In genomic region chr1:41649445-41650175, GRCh38 we compare ENCODE assay signal across 10 cellular contexts.
DNase-seq lines count a peak whose midpoint lies in the region; ATAC-seq, FAIRE-seq and TF ChIP-seq lines count a peak whose summit lies in the region.
"Had no signal": no experiment of that assay in that cellular context is flagged by ENCODE, and none has a peak within 500 bp of the region (broad histone marks: within the 10 kb centered on the region; RNA-seq: fewer than 3 reads in every experiment).

No MANE protein-coding gene starts in this region.

- no peaks in the 10 kb centered on the region for H3K27me3 ChIP-seq in BLaER1 treated with 17β-estradiol and CSF1 and Interleukin-3, amounts not matched to agents 10 nM and 100 nM
- H3K27me3 ChIP-seq in astrocyte (ENCODE audit: insufficient read depth, low read length) (no peaks in the 10 kb centered on the region), mesenchymal stem cell (ENCODE audit: control insufficient read depth in 1 of 2, insufficient read depth in 1 of 2, low read length in 2 of 2) (no peaks in the 10 kb centered on the region)

- peaks cover 13% of the 10 kb centered on the region for H3K4me1 Mint-ChIP-seq in astrocyte (ENCODE audit: low read depth, unreplicated experiment)

- H3K9ac ChIP-seq in BLaER1 treated with 17β-estradiol and CSF1 and Interleukin-3, amounts not matched to agents 10 nM and 100 nM: peak overlapping the region in 6 of 11 experiments; percentile 9 to 55 (median 30); a peak in 8 of 22 replicates
- H3K9ac ChIP-seq in astrocyte (ENCODE audit: low read length): no peak overlapping the region
- no peak overlapping the region for H3K9ac ChIP-seq in mesenchymal stem cell (ENCODE audit: low read length)

- FAIRE-seq in astrocyte (lab: Jason Lieb, UNC) (no peak), GM12891 (lab: Jason Lieb, UNC) (no peak)

- peak overlapping the region in 1 of 2 experiments; percentile 19 for H3K14ac ChIP-seq in mesenchymal stem cell (ENCODE audit: low read length in 2 of 2)

- peaks cover 61 to 92% (median 88%) of the 10 kb centered on the region in 10 experiments for H3K4me1 ChIP-seq in BLaER1 treated with 17β-estradiol and CSF1 and Interleukin-3, amounts not matched to agents 10 nM and 100 nM
- no peaks in the 10 kb centered on the region for H3K4me1 ChIP-seq in HEK293 (ENCODE audit: control insufficient read depth, insufficient read depth, low read length)
- H3K4me1 ChIP-seq in astrocyte (ENCODE audit: insufficient read depth, low read length): peaks cover 8% of the 10 kb centered on the region
- H3K4me1 ChIP-seq in mesenchymal stem cell (ENCODE audit: control insufficient read depth, insufficient read depth, low read depth, low read length): peaks cover 9% of the 10 kb centered on the region

- peaks cover 0 to 65% (median 13%) of the 10 kb centered on the region in 11 experiments; a peak in 10 of 22 replicates for H4K20me1 ChIP-seq in BLaER1 treated with 17β-estradiol and CSF1 and Interleukin-3, amounts not matched to agents 10 nM and 100 nM
- H4K20me1 ChIP-seq in astrocyte (ENCODE audit: insufficient read depth, low read length): peaks cover 60% of the 10 kb centered on the region

- H3K36me3 Mint-ChIP-seq in astrocyte (ENCODE audit: low read depth, unreplicated experiment): peaks cover 9% of the 10 kb centered on the region

- H4K8ac ChIP-seq in mesenchymal stem cell (ENCODE audit: low read length): peak overlapping the region; percentile 36

- H3K4ac ChIP-seq in mesenchymal stem cell (ENCODE audit: low read depth in 1 of 2, low read length in 2 of 2): no peak overlapping the region

- no peaks in the 10 kb centered on the region for H3K9me3 ChIP-seq in BLaER1 treated with 17β-estradiol and CSF1 and Interleukin-3, amounts not matched to agents 10 nM and 100 nM (replicated peaks in 1 of 11)
- H3K9me3 ChIP-seq in HEK293 (ENCODE audit: control insufficient read depth, insufficient read depth, low read depth, low read length) (no peaks in the 10 kb centered on the region), astrocyte (ENCODE audit: insufficient read depth, low read depth, low read length) (no peaks in the 10 kb centered on the region), mesenchymal stem cell (ENCODE audit: control insufficient read depth, low read length) (no peaks in the 10 kb centered on the region)

- H3K4me2 ChIP-seq in BLaER1 treated with 17β-estradiol and CSF1 and Interleukin-3, amounts not matched to agents 10 nM and 100 nM: peak overlapping the region; percentile 73 to 94 (median 87)
- H3K4me2 ChIP-seq in astrocyte (ENCODE audit: low read length): peak overlapping the region; percentile 55
- H3K4me2 ChIP-seq in mesenchymal stem cell (ENCODE audit: low read length, poor library complexity, severe bottlenecking): peak overlapping the region; percentile 39

- no peak overlapping the region for H2AK5ac ChIP-seq in mesenchymal stem cell (ENCODE audit: low read length, severe bottlenecking)

- no peak overlapping the region for H3K27ac Mint-ChIP-seq in astrocyte (ENCODE audit: unreplicated experiment)

- no peak overlapping the region for H2BK12ac ChIP-seq in mesenchymal stem cell (ENCODE audit: low read length in 2 of 2)

- TF ChIP-seq POLR2A in GM12891 (IDR thresholded peaks at IDR 0.05; ENCODE audit: low read depth, low read length): no peak

- CTCF ChIA-PET in HEK293 (lab: Yijun Ruan, JAX): no interaction called here

- H3K9me3 Mint-ChIP-seq in astrocyte (ENCODE audit: unreplicated experiment): no peaks in the 10 kb centered on the region

- no peak for TF ChIP-seq CTCF in HEK293 (tag by site-specific recombination; IDR thresholded peaks at IDR 0.05)
- no peak for TF ChIP-seq CTCF in astrocyte (IDR thresholded peaks at IDR 0.05; ENCODE audit: insufficient read depth, low read depth, low read length)

- in situ Hi-C loops in ACHN (cut with HindIII; ENCODE audit: low pct_ligation_motif_present, low pct_unique_long_range_greater_than_20kb, low sequenced_read_pairs): no loop called here

- H3K36me3 ChIP-seq in BLaER1 treated with 17β-estradiol and CSF1 and Interleukin-3, amounts not matched to agents 10 nM and 100 nM: peaks cover 0 to 25% (median 0%) of the 10 kb centered on the region in 11 experiments; a peak in 3 of 22 replicates
- H3K36me3 ChIP-seq in HEK293 (ENCODE audit: control insufficient read depth in 2 of 2, insufficient read depth in 1 of 2, low read length in 2 of 2) (no peaks in the 10 kb centered on the region), astrocyte (ENCODE audit: insufficient read depth, low read length) (no peaks in the 10 kb centered on the region), mesenchymal stem cell (ENCODE audit: control insufficient read depth in 1 of 2, insufficient read depth in 2 of 2, low read depth in 1 of 2, low read length in 2 of 2) (no peaks in the 10 kb centered on the region)

- 68% methylated on average over 9 of the region's 11 CpGs for WGBS in mesenchymal stem cell

- no peak overlapping the region for H3K4me3 Mint-ChIP-seq in astrocyte (ENCODE audit: unreplicated experiment)

- DNase-seq in astrocyte (ENCODE audit: low read depth): no peak
- DNase-seq in mesenchymal stem cell: no peak
- DNase-seq in ACHN: no peak
- no peak for DNase-seq in NCI-H446 treated with DMSO at 0.1 percent for 48 hours (lab: John Stamatoyannopoulos, UW)
- DNase-seq in GM12891 (ENCODE audit: insufficient read length, low spot score): no peak
- DNase-seq: kidney glomerular epithelial cell had no signal

- ATAC-seq in GM21528 (IDR thresholded peaks at IDR 0.05; ENCODE audit: low FRiP score, unreplicated experiment): no peak

- POLR2A ChIA-PET in HEK293 (lab: Yijun Ruan, JAX): no interaction called here

- no peak overlapping the region for H2BK5ac ChIP-seq in mesenchymal stem cell (ENCODE audit: low read depth, low read length, poor library complexity, severe bottlenecking)

- peak overlapping the region in 10 of 11 experiments; percentile 23 to 58 (median 38); a peak in 18 of 22 replicates for H3K27ac ChIP-seq in BLaER1 treated with 17β-estradiol and CSF1 and Interleukin-3, amounts not matched to agents 10 nM and 100 nM
- H3K27ac ChIP-seq in HEK293 (ENCODE audit: extremely low read depth, low read depth, low read length) (no peak overlapping the region), astrocyte (ENCODE audit: low read depth, low read length) (no peak overlapping the region), mesenchymal stem cell (ENCODE audit: low read length, poor library complexity, severe bottlenecking) (no peak overlapping the region)
- H3K27ac ChIP-seq: C4-2B had no signal

- H3K4me3 ChIP-seq in BLaER1 treated with 17β-estradiol and CSF1 and Interleukin-3, amounts not matched to agents 10 nM and 100 nM: peak overlapping the region in 6 of 10 experiments; percentile 11 to 39 (median 24); a peak in 6 of 20 replicates
- H3K4me3 ChIP-seq in HEK293 (ENCODE audit: low read depth, low read length): no peak overlapping the region
- no peak overlapping the region for H3K4me3 ChIP-seq in astrocyte (ENCODE audit: insufficient read depth, low read depth, low read length)
- no peak overlapping the region for H3K4me3 ChIP-seq in mesenchymal stem cell (ENCODE audit: insufficient read depth in 1 of 2, low read depth in 1 of 2, low read length in 2 of 2)

- H2BK15ac ChIP-seq in mesenchymal stem cell (ENCODE audit: low read depth, poor library complexity, severe bottlenecking): no peak overlapping the region

- H3K23ac ChIP-seq in mesenchymal stem cell (ENCODE audit: low read length in 2 of 2): no peak overlapping the region

- H3K18ac ChIP-seq in mesenchymal stem cell (ENCODE audit: low read depth in 1 of 2, low read length in 2 of 2): no peak overlapping the region

- H3K79me1 ChIP-seq in mesenchymal stem cell (replicated peaks; ENCODE audit: low read length, poor library complexity, severe bottlenecking): peaks cover 15% of the 10 kb centered on the region

- H3K27me3 Mint-ChIP-seq in astrocyte (ENCODE audit: low read depth, unreplicated experiment): peaks cover 8% of the 10 kb centered on the region

- no peak overlapping the region for H2BK120ac ChIP-seq in mesenchymal stem cell (ENCODE audit: low read depth, low read length)

- no peak overlapping the region for H2AFZ ChIP-seq in astrocyte (ENCODE audit: low read depth, low read length)
- peak overlapping the region; percentile 46 for H2AFZ ChIP-seq in mesenchymal stem cell (ENCODE audit: low read depth, low read length)

- H4K91ac ChIP-seq in mesenchymal stem cell (ENCODE audit: low read length): no peak overlapping the region

- H3K79me2 ChIP-seq in astrocyte (ENCODE audit: insufficient read depth, low read length): peaks cover 92% of the 10 kb centered on the region

TF ChIP-seq in HEK293, 187 proteins besides CTCF, POLR2A, EP300 and RAD21 (continues in another document):
- no peak for TF ChIP-seq ZNF341 (tag by site-specific recombination; IDR thresholded peaks at IDR 0.05; ENCODE audit: low read depth)
- no peak for TF ChIP-seq YY2 (tag by site-specific recombination; IDR thresholded peaks at IDR 0.05)
- no peak for TF ChIP-seq TRIM28 (IDR thresholded peaks at IDR 0.05; ENCODE audit: borderline replicate concordance, low read length)
- TF ChIP-seq ZFP3 (tag by site-specific recombination; IDR thresholded peaks at IDR 0.05; ENCODE audit: low read depth): no peak
- 0 out of 2 replicates have a peak, but pooled peaks have one; percentile 35 for TF ChIP-seq ZNF335 (tag by site-specific recombination; conservative IDR thresholded peaks at IDR 0.05)
- TF ChIP-seq ZNF114 (tag by site-specific recombination; IDR thresholded peaks at IDR 0.05): no peak

TF ChIP-seq in GM12891, 5 proteins besides CTCF, POLR2A, EP300 and RAD21:
- TF ChIP-seq SPI1 (IDR thresholded peaks at IDR 0.05; ENCODE audit: low read depth, low read length): no peak
- no peak for TF ChIP-seq POU2F2 (IDR thresholded peaks at IDR 0.05; ENCODE audit: low read depth, low read length)

Comparison
In these comparisons a context has a peak if more than half of its experiments do, and no peak if none do; other contexts are left out.
1. H3K27ac ChIP-seq: peak in BLaER1 treated with 17β-estradiol and CSF1 and Interleukin-3, amounts not matched to agents 10 nM and 100 nM (10 of 11); none in HEK293 (single experiment), astrocyte (single experiment) and mesenchymal stem cell (single experiment).
2. H3K4me3 ChIP-seq: peak in BLaER1 treated with 17β-estradiol and CSF1 and Interleukin-3, amounts not matched to agents 10 nM and 100 nM (6 of 10); none in HEK293 (single experiment), astrocyte (single experiment) and mesenchymal stem cell (0 of 2).
3. H3K9ac ChIP-seq: peak in BLaER1 treated with 17β-estradiol and CSF1 and Interleukin-3, amounts not matched to agents 10 nM and 100 nM (6 of 11); none in astrocyte (single experiment) and mesenchymal stem cell (single experiment).
4. Peak in every context shown above with its lines, with median percentiles within 50 percentile points of each other: H3K4me2 ChIP-seq.